Comparison of ENCODE assay signal across 17 cellular contexts in the genomic region with DNA sequence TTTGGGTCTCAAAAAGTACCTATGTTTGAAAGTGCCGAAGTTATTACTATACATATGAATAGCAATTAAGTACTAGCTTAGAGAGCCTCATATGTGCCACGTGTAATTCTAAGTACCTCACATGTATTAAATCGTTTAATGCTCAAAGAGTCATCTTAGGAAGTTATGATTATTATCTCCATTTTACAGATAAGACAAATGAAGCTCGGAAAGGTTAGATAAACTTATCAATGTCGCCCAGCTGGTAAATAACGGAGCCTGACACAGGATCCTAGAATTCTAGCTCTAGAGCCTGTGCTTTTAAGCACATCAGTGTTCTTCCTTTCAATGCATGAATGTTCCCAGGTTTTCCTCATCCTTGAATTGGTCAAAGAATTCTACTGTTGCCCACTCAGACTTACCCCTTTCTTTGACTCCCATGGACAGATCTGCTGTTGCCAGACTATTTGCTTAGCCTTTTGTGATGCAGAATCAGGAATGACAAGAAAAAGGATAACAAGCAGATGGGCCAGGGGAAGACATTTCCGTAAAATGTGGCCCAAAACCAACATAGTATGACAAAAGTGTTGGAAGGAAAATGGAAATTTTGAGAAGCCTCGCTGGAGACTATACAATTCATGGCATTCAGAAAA.
"Had no signal": no experiment of that assay in that cellular context is flagged by ENCODE, and none has a peak within 500 bp of the region (broad histone marks: within the 10 kb centered on the region; RNA-seq: fewer than 3 reads in every experiment).

No MANE protein-coding gene starts in this region.

- ATAC-seq: activated naive CD4-positive, alpha-beta T cell treated with anti-CD3 and anti-CD28 coated beads, Interleukin-2, amount 50 U/mL, for 72 hours had no signal

- H3K4me3 ChIP-seq: adrenal gland, left ventricle myocardium inferior, ovary, sigmoid colon, spleen, thyroid gland had no signal

- H3K27ac ChIP-seq: adrenal gland, left ventricle myocardium inferior, ovary, sigmoid colon, spleen, thyroid gland, WERI-Rb-1 had no signal

- H3K27me3 ChIP-seq: adrenal gland, ovary, sigmoid colon, spleen, thyroid gland had no signal

- H3K36me3 ChIP-seq: adrenal gland, left ventricle myocardium inferior, ovary, sigmoid colon, spleen, thyroid gland, WERI-Rb-1 had no signal

- FAIRE-seq: bronchial epithelial cell, endometrium had no signal

- H3K9me3 ChIP-seq: adrenal gland, left ventricle myocardium inferior, ovary, sigmoid colon, spleen, thyroid gland had no signal

- DNase-seq: activated CD4-positive, alpha-beta T cell treated with anti-CD3 and anti-CD28 coated beads, Interleukin-2, amount 50 U/mL, for 4 hours; activated gamma-delta T cell treated with Interleukin-2 at 50 U/mL for 16 hours; adrenal gland; cerebellar nuclear complex; cortex of kidney; hypothalamus; left ventricle myocardium inferior; mammary epithelial cell; ovary; sigmoid colon; spleen; stimulated activated naive CD4-positive, alpha-beta T cell; thyroid gland; WERI-Rb-1 had no signal

- H3K4me1 ChIP-seq: adrenal gland, left ventricle myocardium inferior, sigmoid colon had no signal
